ENCODE assay signal across 12 cellular contexts in the genomic region with DNA sequence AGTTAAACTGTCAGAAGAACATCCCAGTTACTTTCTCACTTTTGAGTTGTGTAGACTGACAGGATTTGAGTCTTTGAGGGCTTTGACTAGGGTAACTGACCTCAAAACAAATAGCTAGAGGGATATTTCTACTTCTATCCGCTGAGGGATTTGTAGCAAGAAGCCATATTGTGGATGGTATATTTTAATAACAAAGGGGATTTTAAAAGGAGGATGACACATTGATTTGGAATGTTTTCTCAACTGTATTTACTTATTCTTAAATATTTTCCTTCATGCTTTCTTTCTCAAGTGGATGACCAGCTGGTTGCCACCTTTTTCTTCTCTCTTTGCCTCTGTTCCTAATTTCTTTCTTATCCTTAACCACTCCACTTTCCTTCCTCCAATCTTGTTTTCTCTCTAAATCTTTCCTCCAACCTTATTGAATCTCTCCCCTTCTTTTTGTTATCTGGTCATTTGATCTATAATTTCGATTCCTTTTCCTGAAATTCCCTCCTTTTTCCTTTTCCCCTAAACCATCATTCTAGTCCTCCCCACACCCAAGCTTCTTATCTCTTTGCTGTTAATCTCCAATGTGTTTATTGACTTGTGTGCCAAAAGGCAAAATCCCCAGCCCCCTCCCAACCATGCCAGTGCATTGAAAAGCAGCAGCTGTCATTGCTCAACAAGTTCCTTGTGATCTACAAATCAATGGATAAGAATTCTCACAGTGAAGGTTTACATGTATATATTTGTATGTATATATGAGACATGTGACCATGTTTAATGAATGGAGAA.
DNase-seq lines count a peak whose midpoint lies in the region; ATAC-seq, FAIRE-seq and TF ChIP-seq lines count a peak whose summit lies in the region.
"Had no signal": no experiment of that assay in that cellular context is flagged by ENCODE, and none has a peak within 500 bp of the region (broad histone marks: within the 10 kb centered on the region; RNA-seq: fewer than 3 reads in every experiment).

No MANE protein-coding gene starts in this region.

- H3K9me3 ChIP-seq in liver (ENCODE audit: control insufficient read depth in 4 of 4, low read length in 3 of 4) (no peaks in the 10 kb centered on the region), HepG2 (ENCODE audit: low read length) (no peaks in the 10 kb centered on the region), lower lobe of right lung (no peaks in the 10 kb centered on the region)

- peak; percentile 22 to 55 for TF ChIP-seq RAD21 in liver (IDR thresholded peaks at IDR 0.05)
- TF ChIP-seq RAD21 in HepG2 (CRISPR knock-in tag; IDR thresholded peaks at IDR 0.05), result no peak

- peak overlapping the region; percentile 90 to 91 for H3K27ac ChIP-seq in liver (ENCODE audit: low read depth in 1 of 2, low read length in 2 of 2)
- no peak overlapping the region for H3K27ac ChIP-seq in HepG2 (ENCODE audit: extremely low read length, insufficient read depth, low read length)
- peak overlapping the region; percentile 8 for H3K27ac ChIP-seq in lower lobe of right lung

- ATAC-seq in HepG2 (no peak), lower lobe of right lung (no peak), HG03045 (IDR thresholded peaks at IDR 0.05; ENCODE audit: unreplicated experiment) (no peak), esophagus mucosa (no peak)

- TF ChIP-seq EP300 in HepG2 (IDR thresholded peaks at IDR 0.05; ENCODE audit: low read depth in 2 of 2, low read length in 2 of 2), result no peak
- no peak for TF ChIP-seq EP300 in HepG2 (CRISPR knock-in tag; IDR thresholded peaks at IDR 0.05; ENCODE audit: borderline replicate concordance)

- H3K4me1 ChIP-seq in liver (ENCODE audit: control insufficient read depth in 4 of 4, insufficient read depth in 4 of 4, low read length in 3 of 4) (peaks cover 0 to 49% (median 31%) of the 10 kb centered on the region in 4 donors), HepG2 (ENCODE audit: insufficient read depth, low read length) (peaks cover 22% of the 10 kb centered on the region), lower lobe of right lung (peaks cover 36% of the 10 kb centered on the region)

- WGBS in liver, result 65% methylated on average over 2 of the region's 2 CpGs
- 88% methylated on average over 2 of the region's 2 CpGs for WGBS in HepG2 (ENCODE audit: low lambda C conversion rate)

- no peak for FAIRE-seq in HepG2 (lab: Jason Lieb, UNC)
- FAIRE-seq: GM19239 had no signal

- POLR2A ChIA-PET in HepG2 (lab: Yijun Ruan, JAX), result no interaction called here

- no peaks in the 10 kb centered on the region for H3K79me2 ChIP-seq in HepG2 (ENCODE audit: insufficient read depth, low read length)

- no peak for TF ChIP-seq POLR2A in HepG2 (IDR thresholded peaks at IDR 0.05; ENCODE audit: insufficient read depth in 1 of 2, low read depth in 2 of 2, low read length in 2 of 2)

- H4K20me1 ChIP-seq in HepG2 (ENCODE audit: insufficient read depth, low read length), result no peaks in the 10 kb centered on the region

- H3K27me3 ChIP-seq in liver (ENCODE audit: control insufficient read depth in 4 of 4, insufficient read depth in 4 of 4, low read length in 3 of 4) (no peaks in the 10 kb centered on the region), HepG2 (ENCODE audit: control insufficient read depth in 1 of 2, insufficient read depth in 2 of 2, low read length in 2 of 2) (no peaks in the 10 kb centered on the region), lower lobe of right lung (ENCODE audit: low read depth) (no peaks in the 10 kb centered on the region)

- no peak overlapping the region for H2AFZ ChIP-seq in HepG2 (ENCODE audit: low read length)

- H3K9ac ChIP-seq in liver (ENCODE audit: low read depth in 1 of 2, low read length in 2 of 2) (no peak overlapping the region), HepG2 (ENCODE audit: insufficient read depth, low read depth, low read length) (no peak overlapping the region)

- H3K4me3 ChIP-seq in liver (ENCODE audit: low read depth in 1 of 3, low read length in 3 of 3) (no peak overlapping the region), HepG2 (replicated peaks in 1 of 3; ENCODE audit: insufficient read depth in 1 of 3, low read depth in 2 of 3, low read length in 3 of 3) (no peak overlapping the region), lower lobe of right lung (no peak overlapping the region)

- in situ Hi-C loops in HepG2 (cut with HindIII; ENCODE audit: extremely low pct_ligation_motif_present, low pct_unique_long_range_greater_than_20kb), result no loop called here

- intact Hi-C loops in HepG2 (cut with micrococcal nuclease; ENCODE audit: unreplicated experiment), result no loop called here
- intact Hi-C loops in lower lobe of right lung (cut with DNase I), result no loop called here

- no peak overlapping the region for H3K4me2 ChIP-seq in HepG2 (ENCODE audit: low read depth, low read length)

- DNase-seq in HepG2 (ENCODE audit: low spot score), result no peak
- DNase-seq in dedifferentiated amniotic fluid mesenchymal stem cell (ENCODE audit: extremely low spot score), result peak; percentile 54
- DNase-seq in lower lobe of right lung, result no peak
- DNase-seq in GM20000 (ENCODE audit: low spot score), result no peak
- DNase-seq in activated CD4-positive, alpha-beta T cell treated with anti-CD3 and anti-CD28 coated beads, Interleukin-2, amount 50 U/mL, for 48 hours, result no peak
- DNase-seq: foreskin melanocyte; naive B cell; stimulated activated CD4-positive, alpha-beta T cell treated with anti-CD3 and anti-CD28 coated beads, Interleukin-4, amount 100 ng/mL, for 24 hours had no signal

- CTCF ChIA-PET in HepG2 (lab: Yijun Ruan, JAX; ENCODE audit: low intra/inter-chr PET ratio, low total read pairs), result no interaction called here

- no peaks in the 10 kb centered on the region for H3K36me3 ChIP-seq in liver (ENCODE audit: control insufficient read depth in 4 of 4, insufficient read depth in 3 of 4, low read depth in 1 of 4, low read length in 3 of 4)
- no peaks in the 10 kb centered on the region for H3K36me3 ChIP-seq in HepG2 (replicated peaks in 1 of 2; ENCODE audit: control insufficient read depth in 1 of 2, insufficient read depth in 2 of 2, low read length in 2 of 2)
- no peaks in the 10 kb centered on the region for H3K36me3 ChIP-seq in lower lobe of right lung

- TF ChIP-seq CTCF in liver (IDR thresholded peaks at IDR 0.05; ENCODE audit: low read depth, low read length, missing input control) (no peak), HepG2 (CRISPR knock-in tag; IDR thresholded peaks at IDR 0.05) (no peak), lower lobe of right lung (IDR thresholded peaks at IDR 0.05) (no peak), GM20000 (IDR thresholded peaks at IDR 0.05; ENCODE audit: extremely low read depth, missing control alignments) (no peak)

- BruUV-seq in HepG2 (replicated peaks; lab: Mats Ljungman, UMichigan), result no TSS peak

TF ChIP-seq in liver, 16 proteins besides CTCF, POLR2A, EP300 and RAD21 (continues in another document):
- TF ChIP-seq YY1 (IDR thresholded peaks at IDR 0.05) (no peak), SP1 (IDR thresholded peaks at IDR 0.05) (no peak), ATF3 (IDR thresholded peaks at IDR 0.05) (no peak), GABPA (IDR thresholded peaks at IDR 0.05 in 1 of 2, conservative IDR thresholded peaks at IDR 0.05 in 1 of 2) (no peak), EGR1 (IDR thresholded peaks at IDR 0.05; ENCODE audit: low read depth in 2 of 2) (no peak), RXRA (IDR thresholded peaks at IDR 0.05) (peak; percentile 37 to 64), MAX (IDR thresholded peaks at IDR 0.05) (peak; percentile 22), NR2F2 (IDR thresholded peaks at IDR 0.05) (no peak), TAF1 (conservative IDR thresholded peaks at IDR 0.05) (no peak)

TF ChIP-seq in HepG2, 621 proteins besides CTCF, POLR2A, EP300 and RAD21:
- TF ChIP-seq ZNF10 (CRISPR knock-in tag; IDR thresholded peaks at IDR 0.05; ENCODE audit: borderline replicate concordance, low read depth) (no peak), SRY (CRISPR knock-in tag; IDR thresholded peaks at IDR 0.05) (no peak), ZNF337 (CRISPR knock-in tag; IDR thresholded peaks at IDR 0.05; ENCODE audit: borderline replicate concordance, low read depth) (no peak), ZNF782 (CRISPR knock-in tag; IDR thresholded peaks at IDR 0.05; ENCODE audit: borderline replicate concordance) (no peak), NR1H2 (CRISPR knock-in tag; IDR thresholded peaks at IDR 0.05; ENCODE audit: borderline replicate concordance, low read depth) (no peak)
